Comparison of ENCODE assay signal across 8 cellular contexts in the genomic region with DNA sequence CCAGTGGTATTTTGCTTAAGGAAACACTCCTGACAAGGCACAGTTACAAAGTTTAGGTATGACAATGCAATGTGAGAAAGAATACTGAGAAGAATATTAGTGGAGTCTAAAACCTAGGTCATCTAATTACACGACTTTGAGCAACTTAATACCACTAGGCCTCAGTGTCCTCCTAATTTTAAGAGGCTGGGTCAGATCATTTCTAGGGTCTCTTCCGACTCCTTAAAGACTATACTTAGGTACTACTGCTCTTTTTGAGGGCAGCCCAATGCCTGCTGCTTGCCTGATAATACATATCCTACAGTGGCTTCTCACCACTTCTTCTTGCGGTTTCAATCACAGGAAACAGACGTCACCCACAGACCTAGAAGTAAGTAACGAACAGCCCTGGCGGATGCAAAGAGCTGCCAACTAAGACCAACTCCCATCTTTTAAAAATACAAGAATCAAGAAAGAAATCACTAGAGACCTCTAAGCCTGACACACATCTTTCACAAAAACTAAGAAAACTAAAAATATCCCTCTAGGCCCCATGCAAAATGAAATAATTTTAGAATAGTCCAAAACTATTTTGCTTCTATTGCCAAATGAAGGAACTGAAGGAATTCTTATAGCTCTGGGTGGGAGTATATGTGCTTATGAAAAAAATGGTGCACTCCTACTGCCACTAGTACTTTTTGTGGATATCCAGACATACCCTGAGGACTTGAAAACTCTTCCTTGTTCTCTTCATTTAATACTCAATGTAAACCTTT. TPM values are rescaled to one million over a fixed set of nuclear protein-coding genes. Genes with fewer than 3 reads are reported as not detected.
DNase-seq lines count a peak whose midpoint lies in the region; ATAC-seq and TF ChIP-seq lines count a peak whose summit lies in the region.

No MANE protein-coding gene starts in this region.

- ATAC-seq in GM19452 (IDR thresholded peaks at IDR 0.05; ENCODE audit: unreplicated experiment) (peak; percentile 97), HG03520 (IDR thresholded peaks at IDR 0.05; ENCODE audit: unreplicated experiment) (peak; percentile 93), WTC11 (no peak; the same call in 1 of the 2 replicates)

- H3K79me2 ChIP-seq in ACC112 (ENCODE audit: control insufficient read depth, insufficient read depth, low read length, unreplicated experiment) = peaks cover 86% of the 10 kb centered on the region

- H3K36me3 ChIP-seq in ACC112 (ENCODE audit: insufficient read depth, low read length) = no peaks in the 10 kb centered on the region

- H3K27ac Mint-ChIP-seq in WTC11 = peak overlapping the region; percentile 8
- peak overlapping the region; percentile 26 for H3K27ac Mint-ChIP-seq in nephron progenitor cell
- H3K27ac Mint-ChIP-seq in type B pancreatic cell = peak overlapping the region; percentile 65

- H2AFZ ChIP-seq in ACC112 (ENCODE audit: low read length, unreplicated experiment) = no peak overlapping the region

- H3K27me3 ChIP-seq in ACC112 (ENCODE audit: insufficient read depth, low read length) = no peaks in the 10 kb centered on the region

- DNase-seq in WTC11 (ENCODE audit: low spot score) (no peak), choroid plexus epithelial cell (ENCODE audit: low read depth) (peak; percentile 53), nephron progenitor cell (no peak), type B pancreatic cell (ENCODE audit: extremely low spot score, unreplicated experiment) (no peak), retina (no peak)

- H3K9me3 Mint-ChIP-seq in WTC11 = no peaks in the 10 kb centered on the region
- H3K9me3 Mint-ChIP-seq in nephron progenitor cell = no peaks in the 10 kb centered on the region
- H3K9me3 Mint-ChIP-seq in type B pancreatic cell = no peaks in the 10 kb centered on the region

- H3K4me1 ChIP-seq in ACC112 (ENCODE audit: control insufficient read depth, insufficient read depth, low read length, unreplicated experiment) = peaks cover 23% of the 10 kb centered on the region

- H3K4me3 Mint-ChIP-seq in WTC11 (no peak overlapping the region), nephron progenitor cell (no peak overlapping the region), type B pancreatic cell (no peak overlapping the region)

- peaks cover 14% of the 10 kb centered on the region for H3K4me1 Mint-ChIP-seq in WTC11
- peaks cover 6% of the 10 kb centered on the region for H3K4me1 Mint-ChIP-seq in nephron progenitor cell
- H3K4me1 Mint-ChIP-seq in type B pancreatic cell (ENCODE audit: unreplicated experiment) = peaks cover 11% of the 10 kb centered on the region

- POLR2A ChIA-PET in WTC11 (lab: Charles Lee) = no interaction called here

- no peaks in the 10 kb centered on the region for H3K27me3 Mint-ChIP-seq in WTC11 (ENCODE audit: low read depth)
- H3K27me3 Mint-ChIP-seq in nephron progenitor cell (ENCODE audit: low read depth, poor library complexity) = no peaks in the 10 kb centered on the region
- H3K27me3 Mint-ChIP-seq in type B pancreatic cell = no peaks in the 10 kb centered on the region

- CTCF ChIA-PET in WTC11 (lab: Charles Lee) = interaction anchor here (1.4 to 2.2 kb wide), 3 partner anchors 12 to 14 kb away, joined by 4 to 12 read pairs (median 12); partner anchors contain the start of gene DIAPH1

- TF ChIP-seq CTCF in WTC11 (IDR thresholded peaks at IDR 0.05) (no peak), choroid plexus epithelial cell (conservative IDR thresholded peaks at IDR 0.05; ENCODE audit: low read depth, low read length) (no peak), nephron progenitor cell (IDR thresholded peaks at IDR 0.05) (no peak), type B pancreatic cell (conservative IDR thresholded peaks at IDR 0.05) (no peak)

- H3K27ac ChIP-seq in ACC112 (ENCODE audit: low read depth, low read length) = peak overlapping the region; percentile 93

- H3K36me3 Mint-ChIP-seq in WTC11 (peaks cover 2% of the 10 kb centered on the region; the same call in 1 of the 2 replicates), nephron progenitor cell (ENCODE audit: low read depth) (peaks cover 7% of the 10 kb centered on the region), type B pancreatic cell (peaks cover 6% of the 10 kb centered on the region)

- H3K4me3 ChIP-seq in ACC112 (ENCODE audit: low read depth, low read length) = no peak overlapping the region
- H3K4me3 ChIP-seq in choroid plexus epithelial cell (ENCODE audit: low read depth, low read length) = no peak overlapping the region

TF ChIP-seq in WTC11, 78 proteins besides CTCF, POLR2A, EP300 and RAD21:
- TF ChIP-seq CDX4 (CRISPR knock-in tag; IDR thresholded peaks at IDR 0.05; ENCODE audit: borderline replicate concordance) = no peak
- TF ChIP-seq MXD4 (CRISPR knock-in tag; IDR thresholded peaks at IDR 0.05; ENCODE audit: borderline replicate concordance) = no peak
- no peak for TF ChIP-seq JUN (CRISPR knock-in tag; IDR thresholded peaks at IDR 0.05)
- TF ChIP-seq NFATC4 (CRISPR knock-in tag; IDR thresholded peaks at IDR 0.05) = no peak

RNA-seq across cellular contexts. Expression of gene DIAPH1, which starts 13.1 kb away (rescaled TPM):
- 90.9 to 109 TPM (median 96.0 TPM) in 3 replicates for total RNA-seq in WTC11 (2021)
- 79.6 and 103 TPM in 2 replicates for total RNA-seq in type B pancreatic cell (ENCODE audit: low replicate concordance)

RNA-seq across cellular contexts. Expression of gene HDAC3, which starts 30.9 kb away (rescaled TPM):
- 84.7 to 96.2 TPM (median 94.5 TPM) in 3 replicates for total RNA-seq in WTC11 (2021)
- 65.8 and 87.8 TPM in 2 replicates for total RNA-seq in type B pancreatic cell (ENCODE audit: low replicate concordance)

RNA-seq across cellular contexts. Expression of gene RELL2, which starts 31.1 kb away (rescaled TPM):
- total RNA-seq in WTC11 (2021) (19.3 to 23.8 TPM (median 21.4 TPM) in 3 replicates), type B pancreatic cell (ENCODE audit: low replicate concordance) (6.9 and 8.1 TPM in 2 replicates)

RNA-seq across cellular contexts. Expression of gene FCHSD1, which starts 45.5 kb away (rescaled TPM):
- total RNA-seq in WTC11 (2021) (43.6 to 50.3 TPM (median 44.8 TPM) in 3 replicates), type B pancreatic cell (ENCODE audit: low replicate concordance) (28.5 and 29.4 TPM in 2 replicates)

Comparison
In these comparisons a context has a peak if more than half of its experiments do, and no peak if none do; other contexts are left out.
1. H3K27ac Mint-ChIP-seq: peak in every context shown above with its lines; median percentile 65 in type B pancreatic cell; 26 in nephron progenitor cell; 8 in WTC11.